In genomic region chr1:179750630-179751029, GRCh38 we compare ENCODE assay signal across 29 cellular contexts. TPM values are rescaled to one million over a fixed set of nuclear protein-coding genes. Genes with fewer than 3 reads are reported as not detected.
"Had no signal": no experiment of that assay in that cellular context is flagged by ENCODE, and none has a peak within 500 bp of the region (broad histone marks: within the 10 kb centered on the region; RNA-seq: fewer than 3 reads in every experiment).

No MANE protein-coding gene starts in this region.

- H3K9me3 ChIP-seq: suprapubic skin, testis, thoracic aorta, thyroid gland, transverse colon, upper lobe of left lung, upper lobe of right lung, uterus, vagina had no signal

- H3K27me3 ChIP-seq: testis, thyroid gland, upper lobe of left lung, uterus, vagina had no signal

- H3K36me3 ChIP-seq: stomach, suprapubic skin, thoracic aorta, thyroid gland, tibial artery, tibial nerve, transverse colon, upper lobe of left lung, upper lobe of right lung, uterus, vagina had no signal

- H3K4me3 Mint-ChIP-seq: stimulated activated effector memory CD8-positive, alpha-beta T cell treated with anti-CD3 and anti-CD28 coated beads, Interleukin-12 subunit alpha, Interleukin-12 subunit beta, amount 100 ng/mL, for 72 hours; stimulated activated memory B cell treated with anti-CD40 and anti-IgM and Interleukin-4, amounts not matched to agents 10 μg/mL and 1 μg/mL and 100 μg/mL, for 72 hours; stimulated activated naive B cell treated with anti-CD40 and anti-IgM and Interleukin-4, amounts not matched to agents 10 μg/mL and 1 μg/mL and 100 μg/mL, for 72 hours; stimulated activated naive CD8-positive, alpha-beta T cell treated with anti-CD3 and anti-CD28 coated beads, Interleukin-15, amount 100 ng/mL, for 72 hours; stimulated activated naive CD8-positive, alpha-beta T cell treated with anti-CD3 and anti-CD28 coated beads, Interleukin-15, Interleukin-2, amounts not matched to agents 100 ng/mL and 50 ng/mL, for 24 hours; type B pancreatic cell had no signal

- H3K4me3 ChIP-seq: stomach, suprapubic skin, testis, thoracic aorta, thyroid gland, tibial artery, tibial nerve, transverse colon, upper lobe of left lung, upper lobe of right lung, uterus, vagina had no signal

- H3K4me1 ChIP-seq: suprapubic skin, testis, thyroid gland, tibial artery, tibial nerve, transverse colon, upper lobe of left lung, upper lobe of right lung, uterus, vagina had no signal

- H3K27ac ChIP-seq: stomach, suprapubic skin, testis, thoracic aorta, thyroid gland, tibial artery, tibial nerve, transverse colon, upper lobe of left lung, upper lobe of right lung, uterus, vagina had no signal

- H3K36me3 Mint-ChIP-seq: stimulated activated effector memory CD8-positive, alpha-beta T cell treated with anti-CD3 and anti-CD28 coated beads, Interleukin-12 subunit alpha, Interleukin-12 subunit beta, amount 100 ng/mL, for 72 hours; stimulated activated memory B cell treated with anti-CD40 and anti-IgM and Interleukin-4, amounts not matched to agents 10 μg/mL and 1 μg/mL and 100 μg/mL, for 72 hours; type B pancreatic cell had no signal

- H3K9me3 Mint-ChIP-seq: stimulated activated naive CD8-positive, alpha-beta T cell treated with anti-CD3 and anti-CD28 coated beads, Interleukin-15, Interleukin-2, amounts not matched to agents 100 ng/mL and 50 ng/mL, for 24 hours had no signal

- H3K4me1 Mint-ChIP-seq: stimulated activated effector memory CD8-positive, alpha-beta T cell treated with anti-CD3 and anti-CD28 coated beads, Interleukin-12 subunit alpha, Interleukin-12 subunit beta, amount 100 ng/mL, for 72 hours; stimulated activated memory B cell treated with anti-CD40 and anti-IgM and Interleukin-4, amounts not matched to agents 10 μg/mL and 1 μg/mL and 100 μg/mL, for 72 hours; stimulated activated naive B cell treated with anti-CD40 and anti-IgM and Interleukin-4, amounts not matched to agents 10 μg/mL and 1 μg/mL and 100 μg/mL, for 72 hours; stimulated activated naive CD8-positive, alpha-beta T cell treated with anti-CD3 and anti-CD28 coated beads, Interleukin-15, amount 100 ng/mL, for 72 hours had no signal

- H3K27ac Mint-ChIP-seq: stimulated activated effector memory CD8-positive, alpha-beta T cell treated with anti-CD3 and anti-CD28 coated beads, Interleukin-12 subunit alpha, Interleukin-12 subunit beta, amount 100 ng/mL, for 72 hours; stimulated activated memory B cell treated with anti-CD40 and anti-IgM and Interleukin-4, amounts not matched to agents 10 μg/mL and 1 μg/mL and 100 μg/mL, for 72 hours; stimulated activated naive B cell treated with anti-CD40 and anti-IgM and Interleukin-4, amounts not matched to agents 10 μg/mL and 1 μg/mL and 100 μg/mL, for 72 hours; stimulated activated naive CD8-positive, alpha-beta T cell treated with anti-CD3 and anti-CD28 coated beads, Interleukin-15, Interleukin-2, amounts not matched to agents 100 ng/mL and 50 ng/mL, for 24 hours; type B pancreatic cell had no signal

- DNase-seq: stimulated activated CD4-positive, alpha-beta T cell treated with anti-CD3 and anti-CD28 coated beads, Interleukin-2, amount 100 ng/mL, for 48 hours; stimulated activated CD4-positive, alpha-beta T cell treated with anti-CD3 and anti-CD28 coated beads, Interleukin-4, amount 100 ng/mL, for 1 hour; stimulated activated CD4-positive, alpha-beta T cell treated with anti-CD3 and anti-CD28 coated beads, Interleukin-4, amount 100 ng/mL, for 24 hours; stimulated activated CD4-positive, alpha-beta T cell treated with anti-CD3 and anti-CD28 coated beads, Interleukin-4, amount 100 ng/mL, for 4 hours; stimulated activated CD8-positive, alpha-beta memory T cell treated with anti-CD3 and anti-CD28 coated beads, Interleukin-4, amount 100 ng/mL, for 48 hours; stimulated activated naive B cell treated with anti-CD40 and anti-IgM and Interleukin-4, amounts not matched to agents 10 μg/mL and 1 μg/mL and 100 μg/mL, for 72 hours; stimulated activated naive CD4-positive, alpha-beta T cell; stimulated activated naive CD4-positive, alpha-beta T cell treated with Interleukin-2 at 50 U/mL for 16 hours; stimulated activated naive CD8-positive, alpha-beta T cell treated with anti-CD3 and anti-CD28 coated beads, Interleukin-15, amount 100 ng/mL, for 72 hours; stimulated activated naive CD8-positive, alpha-beta T cell treated with anti-CD3 and anti-CD28 coated beads, Interleukin-15, Interleukin-2, amounts not matched to agents 100 U/mL and 50 U/mL, for 24 hours; stomach; substantia nigra; testis; thyroid gland; tibial artery; transverse colon; trophoblast cell; upper lobe of left lung; upper lobe of right lung; uterus had no signal

RNA-seq across cellular contexts. Expression of gene FAM163A, which starts 7.5 kb away (rescaled TPM):
- total RNA-seq: subcutaneous adipose tissue, thoracic aorta, upper lobe of right lung had no signal
